In the genomic region with DNA sequence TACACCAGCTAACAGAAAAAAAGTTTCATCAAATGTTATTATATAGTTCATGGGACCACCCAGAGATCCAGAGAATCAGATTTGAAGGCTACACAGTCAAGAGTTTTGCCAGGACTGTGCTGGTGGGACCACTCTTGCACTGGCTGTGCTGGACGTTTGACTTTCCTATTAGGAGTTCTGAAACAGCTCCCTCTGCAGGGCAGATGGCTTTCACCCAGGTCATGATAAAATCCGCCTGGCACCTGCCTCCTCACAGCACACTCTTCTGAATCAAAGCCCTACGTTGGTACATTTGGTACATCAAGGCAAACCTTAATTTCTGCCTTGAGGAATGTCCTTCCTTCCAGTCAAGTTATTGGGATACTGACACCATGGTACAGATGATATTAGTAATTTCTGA, we compare ENCODE assay signal across 12 cellular contexts.
A peak's percentile ranks its signal among the peaks of the same experiment; 100 is the strongest.
DNase-seq lines count a peak whose midpoint lies in the region; ATAC-seq and TF ChIP-seq lines count a peak whose summit lies in the region.
"Had no signal": no experiment of that assay in that cellular context is flagged by ENCODE, and none has a peak within 500 bp of the region (broad histone marks: within the 10 kb centered on the region; RNA-seq: fewer than 3 reads in every experiment).

No MANE protein-coding gene starts in this region.

- no peak overlapping the region for H3K4me3 ChIP-seq in SU-DHL-6 (ENCODE audit: insufficient read depth, low read length, poor library complexity, severe bottlenecking)
- H3K4me3 ChIP-seq in uterus, result no peak overlapping the region

- no peaks in the 10 kb centered on the region for H3K36me3 ChIP-seq in SU-DHL-6 (ENCODE audit: low read length)
- no peaks in the 10 kb centered on the region for H3K36me3 ChIP-seq in uterus

- no peak overlapping the region for H3K4me2 ChIP-seq in SU-DHL-6 (ENCODE audit: low read depth, low read length, poor library complexity, severe bottlenecking)

- no peaks in the 10 kb centered on the region for H3K9me2 ChIP-seq in SU-DHL-6 (replicated peaks; ENCODE audit: insufficient read depth, low read length)

- TF ChIP-seq CTCF in SU-DHL-6 (IDR thresholded peaks at IDR 0.05; ENCODE audit: insufficient read depth, low read length, poor library complexity, severe bottlenecking), result peak; percentile 9
- TF ChIP-seq CTCF in uterus (IDR thresholded peaks at IDR 0.05), result no peak

- ATAC-seq in left lobe of liver, result peak; percentile 28
- ATAC-seq: natural killer cell had no signal

- intact Hi-C loops in uterus (cut with DNase I; ENCODE audit: low total_unique reads), result no loop called here

- H2AFZ ChIP-seq in SU-DHL-6 (ENCODE audit: low read depth, low read length, severe bottlenecking), result no peak overlapping the region

- no peaks in the 10 kb centered on the region for H3K79me2 ChIP-seq in SU-DHL-6 (ENCODE audit: insufficient read depth, low read length)

- 0 out of 2 replicates have a peak, but pooled peaks cover 2% of the 10 kb centered on the region for H3K27me3 ChIP-seq in SU-DHL-6 (ENCODE audit: low read length)
- no peaks in the 10 kb centered on the region for H3K27me3 ChIP-seq in uterus

- DNase-seq in ELR (ENCODE audit: low read depth), result peak; percentile 1
- peak; percentile 37 for DNase-seq in HT-29 (ENCODE audit: low spot score)
- no peak for DNase-seq in left lobe of liver (ENCODE audit: low spot score)
- no peak for DNase-seq in NCI-H1694 (lab: John Stamatoyannopoulos, UW)
- DNase-seq in uterus, result no peak
- no peak for DNase-seq in glomerular visceral epithelial cell (ENCODE audit: extremely low spot score)
- DNase-seq: immature natural killer cell; KG1; natural killer cell; stimulated activated CD4-positive, alpha-beta T cell treated with anti-CD3 and anti-CD28 coated beads, Interleukin-1b, Interleukin-23, amount 100 ng/mL, for 48 hours had no signal

- no peak for TF ChIP-seq POLR2A in uterus (IDR thresholded peaks at IDR 0.05)

- H4K20me1 ChIP-seq in SU-DHL-6 (ENCODE audit: low read depth, low read length), result no peaks in the 10 kb centered on the region

- H3K9me3 ChIP-seq in SU-DHL-6 (ENCODE audit: insufficient read depth, low read length) (no peaks in the 10 kb centered on the region), uterus (no peaks in the 10 kb centered on the region)

- H3K4me1 ChIP-seq in uterus, result no peaks in the 10 kb centered on the region

- H3F3A ChIP-seq in SU-DHL-6 (ENCODE audit: insufficient read depth), result no peaks in the 10 kb centered on the region

- H3K9ac ChIP-seq in SU-DHL-6 (ENCODE audit: low read length), result no peak overlapping the region

- H3K27ac ChIP-seq in SU-DHL-6 (ENCODE audit: low read depth, low read length) (no peak overlapping the region), uterus (no peak overlapping the region)
- H3K27ac ChIP-seq: VCaP had no signal

Comparison
In these comparisons a context has a peak if more than half of its experiments do, and no peak if none do; other contexts are left out.
1. DNase-seq: peak in ELR (single experiment) and HT-29 (single experiment); none in left lobe of liver (single experiment), NCI-H1694 (single experiment), uterus (0 of 2) and glomerular visceral epithelial cell (single experiment).